In genomic region chr13:110913322-110913721, GRCh38 we compare ENCODE assay signal across 8 cellular contexts. TPM values are rescaled to one million over a fixed set of nuclear protein-coding genes. Genes with fewer than 3 reads are reported as not detected.
DNase-seq lines count a peak whose midpoint lies in the region; ATAC-seq and TF ChIP-seq lines count a peak whose summit lies in the region.

No MANE protein-coding gene starts in this region.

- ATAC-seq in GM21423 (IDR thresholded peaks at IDR 0.05; ENCODE audit: unreplicated experiment) (no peak), HG03571 (IDR thresholded peaks at IDR 0.05; ENCODE audit: unreplicated experiment) (no peak)

- H3K27me3 ChIP-seq in AG04450 (ENCODE audit: control insufficient read depth, insufficient read depth, low read length) (no peaks in the 10 kb centered on the region), tibial artery (no peaks in the 10 kb centered on the region)

- H3K36me3 Mint-ChIP-seq in activated naive CD8-positive, alpha-beta T cell: peaks cover 2% of the 10 kb centered on the region

- H3K9me3 ChIP-seq in AG04450 (ENCODE audit: control insufficient read depth, insufficient read depth, low read length) (no peaks in the 10 kb centered on the region; the same call in 1 of the 2 replicates), tibial artery (no peaks in the 10 kb centered on the region)

- peaks cover 0 to 7% (median 0%) of the 10 kb centered on the region in 3 donors for H3K36me3 ChIP-seq in tibial artery

- no peak for TF ChIP-seq CTCF in AG04450 (IDR thresholded peaks at IDR 0.05; ENCODE audit: low read depth, low read length)
- no peak for TF ChIP-seq CTCF in HFF-Myc (IDR thresholded peaks at IDR 0.05; ENCODE audit: low read depth, low read length, missing control alignments)
- TF ChIP-seq CTCF in tibial artery (IDR thresholded peaks at IDR 0.05): no peak

- peaks cover 0 to 61% (median 33%) of the 10 kb centered on the region in 4 donors for H3K4me1 ChIP-seq in tibial artery

- DNase-seq in AG04450 (ENCODE audit: low read depth, low spot score): no peak
- DNase-seq in HFF-Myc (ENCODE audit: extremely low read depth, low read depth): no peak
- DNase-seq in kidney tubule cell (ENCODE audit: low spot score): peak; percentile 45
- DNase-seq in tibial artery: no peak
- DNase-seq in activated CD4-positive, alpha-beta T cell treated with anti-CD3 and anti-CD28 coated beads, Interleukin-2, amount 50 U/mL, for 1 hour: no peak

- intact Hi-C loops in tibial artery (cut with DNase I; ENCODE audit: low total_unique reads): loop anchor here (2.0 to 10.0 kb wide), 3 partner anchors 43 to 371 kb away; partner anchors contain the start of gene ARHGEF7

- no peaks in the 10 kb centered on the region for H3K9me3 Mint-ChIP-seq in activated naive CD8-positive, alpha-beta T cell (ENCODE audit: low read depth)

- POLR2A ChIA-PET in AG04450 (lab: Yijun Ruan, JAX): interaction anchor here (0.5 to 1.1 kb wide), 4 partner anchors 9 to 198 kb away, joined by 3 to 5 read pairs (median 3); no protein-coding TSS in a partner anchor

- H3K27ac ChIP-seq in AG04450 (ENCODE audit: low read depth, low read length) (no peak overlapping the region), tibial artery (peak overlapping the region; percentile 97 to 98)

- no peaks in the 10 kb centered on the region for H3K27me3 Mint-ChIP-seq in activated naive CD8-positive, alpha-beta T cell

- H3K4me1 Mint-ChIP-seq in activated naive CD8-positive, alpha-beta T cell (ENCODE audit: low read depth): peaks cover 60% of the 10 kb centered on the region

- H3K4me3 ChIP-seq in AG04450 (ENCODE audit: low read depth, low read length) (peak overlapping the region; percentile 99), HFF-Myc (replicated peaks; ENCODE audit: low read depth, low read length) (peak overlapping the region; percentile 81), tibial artery (peak overlapping the region; percentile 81 to 96)

- peak overlapping the region; percentile 90 for H3K27ac Mint-ChIP-seq in activated naive CD8-positive, alpha-beta T cell

- H3K4me3 Mint-ChIP-seq in activated naive CD8-positive, alpha-beta T cell: peak overlapping the region; percentile 95

- CTCF ChIA-PET in AG04450 (lab: Charles Lee): interaction anchor here (0.7 to 1.5 kb wide), 3 partner anchors 96 to 1530 kb away, joined by 3 to 4 read pairs (median 3); no protein-coding TSS in a partner anchor

RNA-seq across cellular contexts. Expression of gene ANKRD10, which starts 1.5 kb away (rescaled TPM):
- polyA plus RNA-seq in AG04450 (2011; rRNA removed): 85.8 and 105 TPM in 2 replicates
- polyA minus RNA-seq in AG04450 (2011; rRNA and poly(A)+ RNA removed): 101 and 113 TPM in 2 replicates
